In the genomic region with DNA sequence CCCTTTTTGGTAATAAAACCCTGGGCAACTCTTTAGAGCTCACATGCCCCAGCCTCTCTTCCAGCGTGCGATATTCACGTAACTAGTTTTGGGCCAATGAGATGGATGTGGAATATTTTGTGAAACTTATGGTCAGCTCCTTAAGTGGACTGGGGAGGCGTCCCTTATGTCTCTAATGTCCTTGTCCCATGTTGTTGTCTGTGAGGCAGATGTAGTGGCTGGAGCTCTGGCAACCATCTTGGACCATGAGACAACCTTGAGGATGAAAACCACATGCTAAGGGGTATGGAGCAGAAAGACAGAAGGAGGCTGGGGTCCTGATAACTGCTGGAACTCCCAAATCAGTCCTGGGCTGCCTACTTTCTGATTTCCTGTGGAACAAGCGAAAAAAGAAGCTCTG, we compare ENCODE assay signal across 30 cellular contexts. TPM values are rescaled to one million over a fixed set of nuclear protein-coding genes. Genes with fewer than 3 reads are reported as not detected.
"Had no signal": no experiment of that assay in that cellular context is flagged by ENCODE, and none has a peak within 500 bp of the region (broad histone marks: within the 10 kb centered on the region; RNA-seq: fewer than 3 reads in every experiment).

No MANE protein-coding gene starts in this region.

- H3K4me3 Mint-ChIP-seq: activated CD4-positive, alpha-beta memory T cell treated with anti-CD3 and anti-CD28 coated beads, Interleukin-2, amount 10 ng/mL, durations not matched to agents 7 days and 5 days; activated CD4-positive, alpha-beta T cell treated with anti-CD3 and anti-CD28 coated beads for 36 hours; activated CD4-positive, alpha-beta T cell treated with anti-CD3 and anti-CD28 coated beads, Interleukin-2, amount 10 ng/mL, durations not matched to agents 24 days and 14 days; activated naive CD8-positive, alpha-beta T cell; activated T-cell treated with anti-CD3 and anti-CD28 coated beads, Interleukin-2, amount 50 U/mL, for 4 hours; activated T-helper 17 cell treated with anti-CD3 and anti-CD28 coated beads, Interleukin-2, amount 50 U/mL, for 72 hours had no signal

- ATAC-seq: activated CD4-positive, alpha-beta T cell treated with anti-CD3 and anti-CD28 coated beads for 36 hours; activated T-cell treated with anti-CD3 and anti-CD28 coated beads, Interleukin-2, amount 50 U/mL, for 4 hours; activated T-helper 17 cell treated with anti-CD3 and anti-CD28 coated beads, Interleukin-2, amount 50 U/mL, for 72 hours; gastroesophageal sphincter had no signal

- H3K36me3 ChIP-seq: brain microvascular endothelial cell, esophagus squamous epithelium, gastroesophageal sphincter had no signal

- H3K4me3 ChIP-seq: esophagus squamous epithelium, gastroesophageal sphincter had no signal

- H3K27ac ChIP-seq: brain microvascular endothelial cell, epithelial cell of prostate, esophagus squamous epithelium, gastroesophageal sphincter had no signal

- H3K36me3 Mint-ChIP-seq: activated naive CD8-positive, alpha-beta T cell had no signal

- DNase-seq: activated CD4-positive, alpha-beta memory T cell treated with anti-CD3 and anti-CD28 coated beads, Interleukin-2, amount 10 ng/mL, durations not matched to agents 7 days and 5 days; activated CD4-positive, alpha-beta T cell treated with anti-CD3 and anti-CD28 coated beads for 36 hours; activated CD4-positive, alpha-beta T cell treated with anti-CD3 and anti-CD28 coated beads, Interleukin-2, amount 10 ng/mL, durations not matched to agents 24 days and 14 days; activated CD4-positive, CD25-positive, alpha-beta regulatory T cell; activated CD4-positive, CD25-positive, alpha-beta regulatory T cell treated with anti-CD3 and anti-CD28 coated beads, Interleukin-2, amount 50 U/mL, for 72 hours; activated CD8-positive, alpha-beta memory T cell treated with anti-CD3 and anti-CD28 coated beads, Interleukin-2, amount 50 U/mL, for 48 hours; activated effector memory CD4-positive, alpha-beta T cell treated with Interleukin-2 at 50 U/mL for 16 hours; activated gamma-delta T cell treated with Interleukin-2 at 50 U/mL for 16 hours; activated naive CD4-positive, alpha-beta T cell treated with anti-CD3 and anti-CD28 coated beads, Interleukin-2, amount 50 U/mL, for 16 hours; activated naive CD4-positive, alpha-beta T cell treated with Interleukin-2 at 50 U/mL for 16 hours; activated T-cell treated with anti-CD3 and anti-CD28 coated beads for 4 hours; activated T-cell treated with anti-CD3 and anti-CD28 coated beads, Interleukin-2, amount 50 U/mL, for 4 hours; amniotic stem cell; anterior cingulate cortex; brain microvascular endothelial cell; cortex of kidney; dermis blood vessel endothelial cell; effector CD8-positive, alpha-beta T cell; esophagus squamous epithelium; foreskin melanocyte; T-helper 2 cell had no signal

- H3K27me3 Mint-ChIP-seq: activated CD4-positive, alpha-beta T cell treated with anti-CD3 and anti-CD28 coated beads, Interleukin-2, amount 10 ng/mL, durations not matched to agents 24 days and 14 days had no signal

- H3K27ac Mint-ChIP-seq: activated CD4-positive, alpha-beta memory T cell treated with anti-CD3 and anti-CD28 coated beads, Interleukin-2, amount 10 ng/mL, durations not matched to agents 7 days and 5 days; activated CD4-positive, alpha-beta T cell treated with anti-CD3 and anti-CD28 coated beads for 36 hours; activated CD4-positive, alpha-beta T cell treated with anti-CD3 and anti-CD28 coated beads, Interleukin-2, amount 10 ng/mL, durations not matched to agents 24 days and 14 days; activated naive CD8-positive, alpha-beta T cell; activated T-helper 17 cell treated with anti-CD3 and anti-CD28 coated beads, Interleukin-2, amount 50 U/mL, for 72 hours had no signal

- H3K4me1 Mint-ChIP-seq: activated CD4-positive, alpha-beta memory T cell treated with anti-CD3 and anti-CD28 coated beads, Interleukin-2, amount 10 ng/mL, durations not matched to agents 7 days and 5 days; activated CD4-positive, alpha-beta T cell treated with anti-CD3 and anti-CD28 coated beads for 36 hours; activated CD4-positive, alpha-beta T cell treated with anti-CD3 and anti-CD28 coated beads, Interleukin-2, amount 10 ng/mL, durations not matched to agents 24 days and 14 days; activated T-helper 17 cell treated with anti-CD3 and anti-CD28 coated beads, Interleukin-2, amount 50 U/mL, for 72 hours had no signal

- H3K4me1 ChIP-seq: esophagus squamous epithelium, gastroesophageal sphincter had no signal

- H3K9me3 ChIP-seq: esophagus squamous epithelium had no signal

- FAIRE-seq: astrocyte, bronchial epithelial cell, colon, endometrium, endothelial cell of umbilical vein had no signal

- H3K27me3 ChIP-seq: brain microvascular endothelial cell had no signal

- H3K9me3 Mint-ChIP-seq: activated CD4-positive, alpha-beta memory T cell treated with anti-CD3 and anti-CD28 coated beads, Interleukin-2, amount 10 ng/mL, durations not matched to agents 7 days and 5 days; activated CD4-positive, alpha-beta T cell treated with anti-CD3 and anti-CD28 coated beads, Interleukin-2, amount 10 ng/mL, durations not matched to agents 24 days and 14 days; activated T-cell treated with anti-CD3 and anti-CD28 coated beads, Interleukin-2, amount 50 U/mL, for 4 hours; activated T-helper 17 cell treated with anti-CD3 and anti-CD28 coated beads, Interleukin-2, amount 50 U/mL, for 72 hours had no signal

RNA-seq across cellular contexts. Expression of a gene that starts 31.4 kb away (rescaled TPM):
- total RNA-seq: activated T-helper 17 cell treated with anti-CD3 and anti-CD28 coated beads, Interleukin-2, amount 50 U/mL, for 72 hours had no signal
